15 cellular contexts compared by ENCODE assay signal in the genomic region with DNA sequence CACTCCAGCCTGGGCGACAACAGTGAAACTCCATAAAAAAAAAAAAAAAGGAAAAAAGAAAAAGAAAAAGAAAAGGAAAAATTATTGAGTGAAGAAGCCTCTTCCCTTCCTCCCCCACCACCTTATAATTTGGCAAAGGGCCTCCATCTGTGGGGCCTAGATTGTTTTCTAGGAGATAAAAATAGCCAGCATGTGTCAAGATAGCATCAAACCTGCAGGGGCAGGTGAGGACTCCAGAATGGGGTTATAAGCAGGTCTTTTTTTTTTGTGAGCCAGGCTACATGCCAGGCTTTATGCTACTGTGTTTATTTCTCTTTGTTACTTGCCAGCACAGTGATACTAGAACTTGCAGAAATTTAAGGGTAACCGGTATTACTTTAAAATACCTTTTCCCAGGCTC. TPM values are rescaled to one million over a fixed set of nuclear protein-coding genes. Genes with fewer than 3 reads are reported as not detected.
"Had no signal": no experiment of that assay in that cellular context is flagged by ENCODE, and none has a peak within 500 bp of the region (broad histone marks: within the 10 kb centered on the region; RNA-seq: fewer than 3 reads in every experiment).

No MANE protein-coding gene starts in this region.

- ATAC-seq: esophagus mucosa; left colon; naive thymus-derived CD4-positive, alpha-beta T cell; sciatic nerve; stimulated activated naive B cell treated with anti-CD40 and anti-IgM and Interleukin-4, amounts not matched to agents 10 μg/mL and 1 μg/mL and 100 μg/mL, for 72 hours had no signal

- H3K4me1 ChIP-seq: breast epithelium, transverse colon had no signal

- H3K36me3 ChIP-seq: breast epithelium, transverse colon had no signal

- DNase-seq: activated CD4-positive, alpha-beta memory T cell treated with anti-CD3 and anti-CD28 coated beads for 36 hours; activated CD4-positive, CD25-positive, alpha-beta regulatory T cell treated with anti-CD3 and anti-CD28 coated beads, Interleukin-2, amount 50 U/mL, for 72 hours; activated gamma-delta T cell treated with Interleukin-2 at 50 U/mL for 16 hours; activated naive CD8-positive, alpha-beta T cell treated with anti-CD3 and anti-CD28 coated beads, Interleukin-2, amount 10 ng/mL, durations not matched to agents 7 days and 5 days; activated T-cell treated with anti-CD3 and anti-CD28 coated beads, Interleukin-2, amount 50 U/mL, for 48 hours; anterior cingulate cortex; head of caudate nucleus; left colon; naive thymus-derived CD4-positive, alpha-beta T cell; stimulated activated CD4-positive, alpha-beta T cell treated with anti-CD3 and anti-CD28 coated beads, Interleukin-2, amount 100 ng/mL, for 24 hours; stimulated activated naive B cell treated with anti-CD40 and anti-IgM and Interleukin-4, amounts not matched to agents 10 μg/mL and 1 μg/mL and 100 μg/mL, for 72 hours; transverse colon had no signal

- H3K27me3 ChIP-seq: breast epithelium, transverse colon had no signal

- H3K9me3 ChIP-seq: breast epithelium, transverse colon had no signal

- H3K4me3 ChIP-seq: breast epithelium, transverse colon had no signal

- H3K27ac ChIP-seq: breast epithelium, transverse colon had no signal

RNA-seq across cellular contexts. Expression of gene KCNRG, which starts 30.1 kb away (rescaled TPM):
- total RNA-seq: activated CD4-positive, alpha-beta memory T cell treated with anti-CD3 and anti-CD28 coated beads for 36 hours had no signal
